Comparison of ENCODE assay signal across 26 cellular contexts in genomic region chrX:29518100-29518499, GRCh38.
"Had no signal": no experiment of that assay in that cellular context is flagged by ENCODE, and none has a peak within 500 bp of the region (broad histone marks: within the 10 kb centered on the region; RNA-seq: fewer than 3 reads in every experiment).

No MANE protein-coding gene starts in this region.

- H3K4me1 ChIP-seq: left lung, stomach, testis, thyroid gland, transverse colon, upper lobe of left lung, vagina had no signal

- H3K4me3 ChIP-seq: left lung, lung, mucosa of descending colon, ovary, skin epidermis, stomach, testis, thyroid gland, transverse colon, upper lobe of left lung, vagina had no signal

- ATAC-seq: left colon; left lung; mucosa of descending colon; naive thymus-derived CD4-positive, alpha-beta T cell; natural killer cell treated with Interleukin-12 subunit alpha and Interleukin-12 subunit beta and Interleukin-15 and Interleukin-18, amount 100 ng/mL, for 72 hours; right cardiac atrium; sciatic nerve; stimulated activated naive B cell treated with anti-CD40 and anti-IgM and Interleukin-4, amounts not matched to agents 10 μg/mL and 1 μg/mL and 100 μg/mL, for 72 hours; stimulated activated naive CD8-positive, alpha-beta T cell treated with anti-CD3 and anti-CD28 coated beads, Interleukin-15, Interleukin-2, amounts not matched to agents 100 U/mL and 50 U/mL, for 24 hours had no signal

- H3K27me3 ChIP-seq: left lung, ovary, stomach, testis, thyroid gland, transverse colon, upper lobe of left lung, vagina had no signal

- H3K27ac ChIP-seq: left lung, ovary, skin epidermis, stomach, testis, thyroid gland, transverse colon, upper lobe of left lung, vagina had no signal

- H3K36me3 ChIP-seq: left lung, ovary, stomach, thyroid gland, transverse colon, upper lobe of left lung, vagina had no signal

- DNase-seq: hippocampal formation; kidney; left colon; left lung; midbrain; mucosa of descending colon; naive thymus-derived CD4-positive, alpha-beta T cell; ovary; retina; right cardiac atrium; stimulated activated CD4-positive, alpha-beta T cell treated with anti-CD3 and anti-CD28 coated beads, Interleukin-12 subunit alpha, Interleukin-12 subunit beta, amount 100 ng/mL, for 4 hours; stimulated activated CD4-positive, alpha-beta T cell treated with anti-CD3 and anti-CD28 coated beads, Interleukin-15, amount 100 ng/mL, for 24 hours; stimulated activated CD4-positive, alpha-beta T cell treated with anti-CD3 and anti-CD28 coated beads, Interleukin-2, amount 100 ng/mL, for 24 hours; stimulated activated CD4-positive, alpha-beta T cell treated with anti-CD3 and anti-CD28 coated beads, Interleukin-4, amount 100 ng/mL, for 1 hour; stimulated activated naive B cell treated with anti-CD40 and anti-IgM and Interleukin-4, amounts not matched to agents 10 μg/mL and 1 μg/mL and 100 μg/mL, for 72 hours; stimulated activated naive CD8-positive, alpha-beta T cell treated with anti-CD3 and anti-CD28 coated beads, Interleukin-15, Interleukin-2, amounts not matched to agents 100 U/mL and 50 U/mL, for 24 hours; stomach; testis; thyroid gland; transverse colon; upper lobe of left lung had no signal

- H3K9me3 ChIP-seq: left lung, mucosa of descending colon, ovary, stomach, testis, thyroid gland, transverse colon, upper lobe of left lung, vagina had no signal
